8 cellular contexts compared by ENCODE assay signal in the genomic region with DNA sequence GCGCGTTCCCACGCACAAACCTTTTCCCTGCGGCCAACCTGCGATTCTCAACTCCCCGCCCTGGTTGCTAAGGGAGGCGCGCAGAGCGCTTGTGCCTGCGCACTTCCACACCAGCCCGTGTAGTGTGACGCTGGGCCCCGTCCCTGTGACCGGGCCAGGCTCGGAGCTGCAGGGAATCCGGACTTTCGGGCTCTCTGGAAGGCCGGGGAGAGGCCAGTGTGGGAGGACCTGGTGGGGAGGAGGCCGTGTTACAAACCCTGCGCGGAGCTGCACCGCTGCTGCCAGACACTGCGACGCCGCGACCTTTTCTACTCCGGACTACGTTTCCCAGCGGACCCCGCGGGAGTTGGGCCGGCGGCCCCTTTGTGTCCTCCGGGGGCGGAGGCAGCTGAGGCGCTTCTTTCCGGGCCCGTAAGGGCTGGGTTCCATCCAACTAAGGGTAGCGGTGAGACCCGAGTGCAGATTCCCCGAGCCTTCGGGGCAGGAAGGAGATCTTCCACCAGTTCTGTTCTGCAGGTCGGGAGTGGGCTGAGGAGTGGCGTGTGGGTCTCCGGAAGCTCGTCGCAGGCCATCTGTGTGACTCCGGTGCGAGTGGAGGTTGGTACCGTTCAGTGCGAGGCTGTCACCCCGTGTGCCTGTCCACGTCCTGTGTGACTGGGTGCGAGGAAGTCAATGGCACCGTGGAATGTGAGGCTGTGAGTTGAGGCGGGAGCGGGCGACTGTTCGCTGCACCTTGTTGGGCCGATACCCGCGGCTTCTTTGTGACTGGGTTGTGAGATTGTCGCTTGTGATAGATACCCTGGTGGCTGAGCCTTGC. TPM values are rescaled to one million over a fixed set of nuclear protein-coding genes. Genes with fewer than 3 reads are reported as not detected.
DNase-seq lines count a peak whose midpoint lies in the region; ATAC-seq and TF ChIP-seq lines count a peak whose summit lies in the region.

A gene (plus strand): TSS at position 396 of the 817 bp plus-strand sequence. CDS start 999 bp downstream, outside the sequence.

- H3K9ac ChIP-seq in SU-DHL-6 (ENCODE audit: low read length) (peak within 1 kb of the TSS; percentile 56), adipocyte (ENCODE audit: low read length) (peak within 1 kb of the TSS; percentile 92)

- H3K4me3 ChIP-seq in SU-DHL-6 (ENCODE audit: insufficient read depth, low read length, poor library complexity, severe bottlenecking) (peak within 1 kb of the TSS; percentile 57), adipocyte (ENCODE audit: low read length) (peak within 1 kb of the TSS; percentile 93), heart left ventricle (peak within 1 kb of the TSS; percentile 36 to 95 (median 79)), transverse colon (peak within 1 kb of the TSS; percentile 63 to 83 (median 74))

- no peak for TF ChIP-seq CTCF in SU-DHL-6 (IDR thresholded peaks at IDR 0.05; ENCODE audit: insufficient read depth, low read length, poor library complexity, severe bottlenecking)
- no peak for TF ChIP-seq CTCF in heart left ventricle (IDR thresholded peaks at IDR 0.05)
- peak in 1 of 5 experiments; percentile 13 for TF ChIP-seq CTCF in transverse colon (IDR thresholded peaks at IDR 0.05)

- no peaks in the 10 kb centered on the region for H4K20me1 ChIP-seq in SU-DHL-6 (ENCODE audit: low read depth, low read length)

- H3K4me1 ChIP-seq in adipocyte (ENCODE audit: control insufficient read depth, insufficient read depth, low read length) (peaks cover 14% of the 10 kb centered on the region), heart left ventricle (peaks cover 0 to 32% (median 25%) of the 10 kb centered on the region in 12 donors), transverse colon (peaks cover 10 to 29% (median 19%) of the 10 kb centered on the region in 4 donors)

- peak within 1 kb of the TSS; percentile 52 for H3K4me2 ChIP-seq in SU-DHL-6 (ENCODE audit: low read depth, low read length, poor library complexity, severe bottlenecking)

- peak; percentile 89 for DNase-seq in Daoy (ENCODE audit: low read depth)
- DNase-seq in GOT3 (lab: John Stamatoyannopoulos, UW), result peak; percentile 47
- DNase-seq in NCI-H1048 (lab: John Stamatoyannopoulos, UW), result peak; percentile 42
- peak; percentile 94 for DNase-seq in adipocyte (ENCODE audit: low read depth)
- peak; percentile 91 to 95 (median 93) for DNase-seq in heart left ventricle
- DNase-seq in pons (ENCODE audit: low spot score), result peak; percentile 83
- peak; percentile 91 for DNase-seq in transverse colon

- TF ChIP-seq EP300 in transverse colon (IDR thresholded peaks at IDR 0.05; ENCODE audit: low read depth), result no peak

- no peaks in the 10 kb centered on the region for H3K9me2 ChIP-seq in SU-DHL-6 (replicated peaks; ENCODE audit: insufficient read depth, low read length)

- in situ Hi-C loops in transverse colon (cut with MboI; ENCODE audit: low pct_ligation_motif_present in 1 of 4, low pct_unique_long_range_greater_than_20kb in 1 of 4, low sequenced_read_pairs in 3 of 4), result no loop called here

- peaks cover 19% of the 10 kb centered on the region; the same call in 1 of the 2 replicates for H3K9me3 ChIP-seq in SU-DHL-6 (ENCODE audit: insufficient read depth, low read length)
- peaks cover 24% of the 10 kb centered on the region for H3K9me3 ChIP-seq in adipocyte (ENCODE audit: control insufficient read depth, low read length)
- H3K9me3 ChIP-seq in heart left ventricle, result peaks cover 0 to 43% (median 2%) of the 10 kb centered on the region in 12 donors
- no peaks in the 10 kb centered on the region for H3K9me3 ChIP-seq in transverse colon

- peak within 1 kb of the TSS; percentile 69 for H2AFZ ChIP-seq in SU-DHL-6 (ENCODE audit: low read depth, low read length, severe bottlenecking)

- peak in 1 of 2 donors; percentile 61 for TF ChIP-seq POLR2A in heart left ventricle (IDR thresholded peaks at IDR 0.05)
- TF ChIP-seq POLR2A in transverse colon (IDR thresholded peaks at IDR 0.05), result peak; percentile 66

- peak; percentile 85 to 91 (median 90) for ATAC-seq in heart left ventricle

- H3K27me3 ChIP-seq in SU-DHL-6 (ENCODE audit: low read length) (no peaks in the 10 kb centered on the region), adipocyte (replicated peaks; ENCODE audit: control insufficient read depth, insufficient read depth, low read length) (no peaks in the 10 kb centered on the region), heart left ventricle (no peaks in the 10 kb centered on the region), transverse colon (no peaks in the 10 kb centered on the region)

- H3K36me3 ChIP-seq in SU-DHL-6 (ENCODE audit: low read length) (peaks cover 15% of the 10 kb centered on the region), adipocyte (ENCODE audit: control insufficient read depth, insufficient read depth, low read length, severe bottlenecking) (peaks cover 27% of the 10 kb centered on the region), heart left ventricle (peaks cover 0 to 28% (median 15%) of the 10 kb centered on the region in 9 donors), transverse colon (peaks cover 0 to 12% (median 0%) of the 10 kb centered on the region in 4 donors)

- WGBS in heart left ventricle, 4 donors, result 0 to 1% (median 0%) methylated on average over 46 to 63 of the region's 63 CpGs
- 0% methylated on average over 36 of the region's 63 CpGs; no CpG with 5 or more reads in 1 of the 2 donors for WGBS in transverse colon (ENCODE audit: low coverage in 1 of 2), 2 donors

- no peaks in the 10 kb centered on the region for H3F3A ChIP-seq in SU-DHL-6 (ENCODE audit: insufficient read depth)

- intact Hi-C loops in heart left ventricle (cut with DNase I) (loop anchor here in 7 of 10 donors (1.0 to 10.0 kb wide), 16 partner anchors 37 to 552 kb away; a partner anchor contains a TSS), transverse colon (cut with DNase I; ENCODE audit: low total_unique reads) (no loop called here)

- H3K27ac ChIP-seq in SU-DHL-6 (ENCODE audit: low read depth, low read length), result peak within 1 kb of the TSS; percentile 9; the same call in 1 of the 2 replicates
- H3K27ac ChIP-seq in heart left ventricle, result peak within 1 kb of the TSS; percentile 81 to 99 (median 96)
- H3K27ac ChIP-seq in transverse colon, result peak within 1 kb of the TSS; percentile 86 to 95 (median 90)

- H3K79me2 ChIP-seq in SU-DHL-6 (ENCODE audit: insufficient read depth, low read length), result peaks cover 5% of the 10 kb centered on the region; the same call in 1 of the 2 replicates

RNA-seq across cellular contexts. Expression of the gene that starts here (rescaled TPM):
- 6.6 and 7.3 TPM in 2 replicates for total RNA-seq in Daoy (2014; rRNA removed; shearing (Covaris generic))
- total RNA-seq in heart left ventricle, result 10 to 100 TPM in 1 of 9 donors, 1 to 10 TPM in 8; 5.3 to 11.4 (median 7.0) TPM
- 1 to 10 TPM; 2.6 to 4.4 TPM for polyA plus RNA-seq in heart left ventricle
- total RNA-seq in transverse colon, result 1 to 10 TPM in 3 of 4 donors, under 1 TPM in 1; 0.37 to 4.6 (median 2.7) TPM

Comparison
In these comparisons a context has a peak if more than half of its experiments do, and no peak if none do; other contexts are left out.
1. Peak in every context shown above with its lines: DNase-seq, ATAC-seq, H3K4me3 ChIP-seq and H3K27ac ChIP-seq.
2. DNase-seq: peak in every context shown above with its lines; median percentile 94 in adipocyte; 93 in heart left ventricle; 91 in transverse colon; 89 in Daoy; 83 in pons; 47 in GOT3; 42 in NCI-H1048.
3. H3K27ac ChIP-seq: peak in every context shown above with its lines; median percentile 96 in heart left ventricle; 90 in transverse colon; 9 in SU-DHL-6.